In the genomic region with DNA sequence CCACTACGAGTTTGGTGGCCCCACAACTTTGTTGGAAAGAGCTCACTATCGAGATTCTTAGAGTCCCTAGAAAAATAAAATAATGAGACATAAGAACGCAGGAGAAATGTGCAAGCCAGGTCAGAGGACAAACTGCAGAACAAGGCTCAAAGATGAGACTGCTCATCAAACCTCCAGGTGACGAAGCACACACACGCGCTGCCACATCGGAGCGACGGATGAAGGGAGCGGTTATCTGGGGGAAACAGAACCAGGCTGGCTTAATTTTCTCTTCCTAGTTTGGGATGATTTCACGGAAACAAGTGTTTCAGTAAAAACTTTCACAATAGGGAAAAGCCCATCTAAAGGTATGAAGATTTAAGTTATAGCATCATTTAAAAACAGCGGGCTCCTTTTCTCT, we compare ENCODE assay signal across 8 cellular contexts.
"Had no signal": no experiment of that assay in that cellular context is flagged by ENCODE, and none has a peak within 500 bp of the region (broad histone marks: within the 10 kb centered on the region; RNA-seq: fewer than 3 reads in every experiment).

No MANE protein-coding gene starts in this region.

- H3K27me3 Mint-ChIP-seq: IgD-negative memory B cell had no signal

- ATAC-seq: HepG2 had no signal

- H3K4me3 Mint-ChIP-seq: IgD-negative memory B cell had no signal

- DNase-seq: IMR-90, KBM-7, KG1 had no signal

- H3K9ac ChIP-seq: KMS-11 had no signal

- H3K27ac ChIP-seq: HL-60, KMS-11 had no signal

- FAIRE-seq: HepG2, HTR-8/SVneo had no signal

- H3K27ac Mint-ChIP-seq: IgD-negative memory B cell had no signal

- H3K4me2 ChIP-seq: KMS-11 had no signal
